ENCODE assay signal across 1 cellular context in genomic region chr17:4248504-4249277, GRCh38.
TF ChIP-seq lines count a peak whose summit lies in the region.

No MANE protein-coding gene starts in this region.

TF ChIP-seq in IMR-90, 13 proteins besides CTCF, POLR2A, EP300 and RAD21:
- TF ChIP-seq FOS (IDR thresholded peaks at IDR 0.05; ENCODE audit: low read depth, low read length) (no peak), MAFK (IDR thresholded peaks at IDR 0.05; ENCODE audit: low read depth, low read length) (0 out of 2 replicates have a peak, but pooled peaks have one; percentile 19)
